ENCODE assay signal across 10 cellular contexts in the genomic region with DNA sequence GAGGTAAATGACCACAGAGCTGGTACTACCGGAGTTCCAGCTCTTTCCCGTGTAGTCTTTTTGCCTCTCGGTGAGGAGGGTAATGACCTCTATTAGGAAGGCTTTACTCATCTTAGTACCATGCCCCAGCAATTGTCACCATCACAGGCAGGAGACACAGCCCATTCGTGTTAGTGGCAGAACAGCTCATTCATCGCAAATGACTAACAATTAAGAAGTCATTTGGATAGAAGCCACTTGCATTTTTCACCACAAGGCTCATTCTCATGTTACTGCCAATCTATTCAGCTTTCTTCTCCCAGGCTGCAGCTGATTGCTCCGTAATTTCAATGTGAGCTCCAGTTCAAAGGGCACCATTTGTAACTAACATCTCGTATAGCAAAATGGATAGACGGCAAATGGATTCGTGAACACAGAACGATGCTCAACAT.
A peak's percentile ranks its signal among the peaks of the same experiment; 100 is the strongest.
DNase-seq lines count a peak whose midpoint lies in the region; ATAC-seq lines count a peak whose summit lies in the region.
"Had no signal": no experiment of that assay in that cellular context is flagged by ENCODE, and none has a peak within 500 bp of the region (broad histone marks: within the 10 kb centered on the region; RNA-seq: fewer than 3 reads in every experiment).

No MANE protein-coding gene starts in this region.

- H3K36me3 Mint-ChIP-seq in activated T-helper 17 cell treated with anti-CD3 and anti-CD28 coated beads, Interleukin-2, amount 50 U/mL, for 72 hours (ENCODE audit: low read depth) = no peaks in the 10 kb centered on the region

- DNase-seq in GM04504 (ENCODE audit: low read depth) (peak; percentile 76), NCI-H2029 (lab: John Stamatoyannopoulos, UW) (peak; percentile 74), renal cortical epithelial cell (ENCODE audit: low read depth) (peak; percentile 44), putamen (ENCODE audit: low spot score) (no peak), COLO829 (ENCODE audit: low spot score) (no peak)
- DNase-seq: foreskin melanocyte, left cardiac atrium had no signal

- H3K27ac Mint-ChIP-seq in activated T-helper 17 cell treated with anti-CD3 and anti-CD28 coated beads, Interleukin-2, amount 50 U/mL, for 72 hours = no peak overlapping the region
- H3K27ac Mint-ChIP-seq: WTC11 had no signal

- ATAC-seq in activated T-helper 17 cell treated with anti-CD3 and anti-CD28 coated beads, Interleukin-2, amount 50 U/mL, for 72 hours (replicated peaks) = peak; percentile 83
- no peak for ATAC-seq in HG03460 (IDR thresholded peaks at IDR 0.05; ENCODE audit: unreplicated experiment)
- ATAC-seq: left cardiac atrium, WTC11 had no signal

- no peak overlapping the region for H3K4me3 Mint-ChIP-seq in activated T-helper 17 cell treated with anti-CD3 and anti-CD28 coated beads, Interleukin-2, amount 50 U/mL, for 72 hours
- H3K4me3 Mint-ChIP-seq: WTC11 had no signal

- peaks cover 3% of the 10 kb centered on the region for H3K27me3 Mint-ChIP-seq in activated T-helper 17 cell treated with anti-CD3 and anti-CD28 coated beads, Interleukin-2, amount 50 U/mL, for 72 hours

- H3K9me3 Mint-ChIP-seq in activated T-helper 17 cell treated with anti-CD3 and anti-CD28 coated beads, Interleukin-2, amount 50 U/mL, for 72 hours = peaks cover 8% of the 10 kb centered on the region

- H3K4me1 Mint-ChIP-seq in activated T-helper 17 cell treated with anti-CD3 and anti-CD28 coated beads, Interleukin-2, amount 50 U/mL, for 72 hours = no peaks in the 10 kb centered on the region

Comparison
In these comparisons a context has a peak if more than half of its experiments do, and no peak if none do; other contexts are left out.
1. DNase-seq: peak in GM04504 (single experiment), NCI-H2029 (single experiment) and renal cortical epithelial cell (single experiment); none in putamen (single experiment) and COLO829 (single experiment).